ENCODE assay signal across 20 cellular contexts in genomic region chr5:140418862-140419520, GRCh38. TPM values are rescaled to one million over a fixed set of nuclear protein-coding genes. Genes with fewer than 3 reads are reported as not detected.
A peak's percentile ranks its signal among the peaks of the same experiment; 100 is the strongest.
DNase-seq lines count a peak whose midpoint lies in the region; ATAC-seq, FAIRE-seq and TF ChIP-seq lines count a peak whose summit lies in the region.
"Had no signal": no experiment of that assay in that cellular context is flagged by ENCODE, and none has a peak within 500 bp of the region (broad histone marks: within the 10 kb centered on the region; RNA-seq: fewer than 3 reads in every experiment).

No MANE protein-coding gene starts in this region.

- no peak overlapping the region for H3K4me3 ChIP-seq in CD4-positive, alpha-beta memory T cell (ENCODE audit: low read length in 2 of 2)
- H3K4me3 ChIP-seq in HEK293 (ENCODE audit: low read depth, low read length) (no peak overlapping the region), SK-N-SH (ENCODE audit: low read depth in 2 of 2, low read length in 1 of 2) (no peak overlapping the region)
- H3K4me3 ChIP-seq: GM12878 had no signal

- no peak for ATAC-seq in activated CD4-positive, CD25-positive, alpha-beta regulatory T cell treated with anti-CD3 and anti-CD28 coated beads, Interleukin-2, amount 50 U/mL, for 24 hours

- peaks cover 63% of the 10 kb centered on the region for H4K20me1 ChIP-seq in SK-N-SH (ENCODE audit: insufficient read depth)

- no peak for DNase-seq in CD4-positive, alpha-beta memory T cell
- no peak for DNase-seq in nephron progenitor cell
- no peak for DNase-seq in SK-N-SH
- DNase-seq in RKO (ENCODE audit: low spot score): no peak
- no peak for DNase-seq in HUDEP-2 (lab: John Stamatoyannopoulos, UW; ENCODE audit: unreplicated experiment in 76 of 76)
- DNase-seq: CD8-positive, alpha-beta memory T cell; DMS79 treated with DMSO at 0.1 percent for 48 hours; GDM1; GOT3; NCI-H187; NCI-H345; NCI-H526; SHP77 treated with DMSO at 0.1 percent for 48 hours had no signal

- peak overlapping the region in 2 of 7 donors; percentile 4 to 38 for H3K27ac Mint-ChIP-seq in CD4-positive, alpha-beta memory T cell
- H3K27ac Mint-ChIP-seq in nephron progenitor cell: peak overlapping the region; percentile 47
- H3K27ac Mint-ChIP-seq: B cell had no signal

- FAIRE-seq in colon (lab: Jason Lieb, UNC): peak; percentile 31
- FAIRE-seq: GM12878 had no signal

- peak overlapping the region in 5 of 8 donors; percentile 0 to 57 (median 28) for H3K4me3 Mint-ChIP-seq in CD4-positive, alpha-beta memory T cell
- no peak overlapping the region for H3K4me3 Mint-ChIP-seq in nephron progenitor cell
- H3K4me3 Mint-ChIP-seq: B cell had no signal

- no peaks in the 10 kb centered on the region for H3K9me3 Mint-ChIP-seq in CD4-positive, alpha-beta memory T cell
- peaks cover 4% of the 10 kb centered on the region for H3K9me3 Mint-ChIP-seq in nephron progenitor cell
- H3K9me3 Mint-ChIP-seq: CD8-positive, alpha-beta memory T cell had no signal

- peaks cover 17 to 42% of the 10 kb centered on the region in 2 donors for H3K36me3 Mint-ChIP-seq in CD4-positive, alpha-beta memory T cell
- peaks cover 52% of the 10 kb centered on the region for H3K36me3 Mint-ChIP-seq in nephron progenitor cell (ENCODE audit: low read depth)

- no peak overlapping the region for H3K4me2 ChIP-seq in SK-N-SH

- intact Hi-C loops in CD4-positive, alpha-beta memory T cell (cut with micrococcal nuclease): no loop called here

- H3K27me3 ChIP-seq in CD4-positive, alpha-beta memory T cell (ENCODE audit: insufficient read depth, low read length): no peaks in the 10 kb centered on the region
- no peaks in the 10 kb centered on the region for H3K27me3 ChIP-seq in SK-N-SH (ENCODE audit: insufficient read depth)

- H3K9ac ChIP-seq in SK-N-SH: no peak overlapping the region

- peaks cover 96% of the 10 kb centered on the region for H3K79me2 ChIP-seq in SK-N-SH (ENCODE audit: insufficient read depth)

- no peaks in the 10 kb centered on the region for H3K9me3 ChIP-seq in CD4-positive, alpha-beta memory T cell (ENCODE audit: control insufficient read depth in 1 of 2, low read length in 2 of 2)
- H3K9me3 ChIP-seq in HEK293 (ENCODE audit: control insufficient read depth, insufficient read depth, low read depth, low read length): no peaks in the 10 kb centered on the region
- no peaks in the 10 kb centered on the region for H3K9me3 ChIP-seq in SK-N-SH

- H2AFZ ChIP-seq in SK-N-SH (ENCODE audit: low read depth): no peak overlapping the region

- TF ChIP-seq EP300 in SK-N-SH (IDR thresholded peaks at IDR 0.05; ENCODE audit: borderline replicate concordance in 1 of 2, low read depth in 1 of 2, low read length in 1 of 2): no peak

- TF ChIP-seq CTCF in HEK293 (tag by site-specific recombination; IDR thresholded peaks at IDR 0.05) (no peak), nephron progenitor cell (IDR thresholded peaks at IDR 0.05) (no peak), SK-N-SH (IDR thresholded peaks at IDR 0.05) (no peak)

- CTCF ChIA-PET in CD4-positive, alpha-beta memory T cell (lab: Charles Lee; ENCODE audit: partially characterized antibody): interaction anchor here (0.8 kb wide), 1 partner anchor 13 kb away, joined by 3 read pairs; no protein-coding TSS in a partner anchor
- CTCF ChIA-PET in HEK293 (lab: Yijun Ruan, JAX): interaction anchor here (0.8 to 1.3 kb wide), 2 partner anchors 10 to 107 kb away, joined by 3 to 4 read pairs; no protein-coding TSS in a partner anchor
- CTCF ChIA-PET in SK-N-SH (lab: Yijun Ruan, JAX): no interaction called here

- WGBS in SK-N-SH (ENCODE audit: low lambda C conversion rate): 100% methylated on average over 1 of the region's 1 CpG

- H3K4me1 Mint-ChIP-seq in CD4-positive, alpha-beta memory T cell: peaks cover 46 to 70% (median 58%) of the 10 kb centered on the region in 4 donors
- H3K4me1 Mint-ChIP-seq in nephron progenitor cell: no peaks in the 10 kb centered on the region

- POLR2A ChIA-PET in CD4-positive, alpha-beta memory T cell (lab: Charles Lee; ENCODE audit: partially characterized antibody): interaction anchor here (0.7 to 1.4 kb wide), 4 partner anchors 17 to 215 kb away, joined by 3 to 4 read pairs (median 3); partner anchors contain the start of gene ANKHD1
- POLR2A ChIA-PET in HEK293 (lab: Yijun Ruan, JAX) (interaction anchor here (0.7 to 1.0 kb wide), 3 partner anchors 11 to 307 kb away, joined by 3 to 6 read pairs (median 3); partner anchors contain the start of gene ANKHD1), SK-N-SH (lab: Yijun Ruan, JAX) (interaction anchor here (1.2 kb wide), 1 partner anchor 138 kb away, joined by 4 read pairs; the partner anchor contains the start of gene SRA1)

- peaks cover 55% of the 10 kb centered on the region for H3K4me1 ChIP-seq in CD4-positive, alpha-beta memory T cell (ENCODE audit: insufficient read depth, low read length)
- H3K4me1 ChIP-seq in HEK293 (ENCODE audit: control insufficient read depth, insufficient read depth, low read length): peaks cover 3% of the 10 kb centered on the region; the same call in 1 of the 2 replicates
- no peaks in the 10 kb centered on the region for H3K4me1 ChIP-seq in SK-N-SH (ENCODE audit: control insufficient read depth in 1 of 2, insufficient read depth in 2 of 2, low read depth in 1 of 2, low read length in 1 of 2)

- no peak for TF ChIP-seq RAD21 in SK-N-SH (IDR thresholded peaks at IDR 0.05; ENCODE audit: low read length)

- no peak overlapping the region for H3K27ac ChIP-seq in CD4-positive, alpha-beta memory T cell (ENCODE audit: low read depth, low read length)
- H3K27ac ChIP-seq in HEK293 (ENCODE audit: extremely low read depth, low read depth, low read length): no peak overlapping the region
- H3K27ac ChIP-seq in SK-N-SH (ENCODE audit: low read depth in 2 of 2, low read length in 1 of 2): no peak overlapping the region

- H3K9me2 ChIP-seq in SK-N-SH: no peaks in the 10 kb centered on the region

- H3F3A ChIP-seq in SK-N-SH (replicated peaks; ENCODE audit: insufficient read depth): no peaks in the 10 kb centered on the region

- H3K36me3 ChIP-seq in CD4-positive, alpha-beta memory T cell (ENCODE audit: insufficient read depth, low read length): no peaks in the 10 kb centered on the region
- H3K36me3 ChIP-seq in HEK293 (ENCODE audit: control insufficient read depth in 2 of 2, insufficient read depth in 1 of 2, low read length in 2 of 2) (peaks cover 0 to 9% of the 10 kb centered on the region in 2 experiments; a peak in 1 of 3 replicates), SK-N-SH (replicated peaks in 1 of 2; ENCODE audit: control insufficient read depth in 1 of 2, insufficient read depth in 2 of 2, low read length in 1 of 2) (peaks cover 0 to 5% of the 10 kb centered on the region in 2 experiments)

- H3K27me3 Mint-ChIP-seq in CD4-positive, alpha-beta memory T cell: no peaks in the 10 kb centered on the region
- H3K27me3 Mint-ChIP-seq in nephron progenitor cell (ENCODE audit: low read depth, poor library complexity): no peaks in the 10 kb centered on the region
- H3K27me3 Mint-ChIP-seq: B cell had no signal

TF ChIP-seq in HEK293, 187 proteins besides CTCF, POLR2A, EP300 and RAD21:
- TF ChIP-seq ZNF558 (tag by site-specific recombination; IDR thresholded peaks at IDR 0.05): no peak
- peak; percentile 94 for TF ChIP-seq ZNF362 (tag by site-specific recombination; IDR thresholded peaks at IDR 0.05)
- TF ChIP-seq ZNF660 (tag by site-specific recombination; IDR thresholded peaks at IDR 0.05): peak; percentile 95
- TF ChIP-seq ZNF366 (tag by site-specific recombination; conservative IDR thresholded peaks at IDR 0.05): 0 out of 2 replicates have a peak, but pooled peaks have one; percentile 3
- no peak for TF ChIP-seq KLF16 (tag by site-specific recombination; IDR thresholded peaks at IDR 0.05)
- no peak for TF ChIP-seq ZNF404 (tag by site-specific recombination; IDR thresholded peaks at IDR 0.05)
- TF ChIP-seq ZBTB48 (tag by site-specific recombination; IDR thresholded peaks at IDR 0.05): no peak

TF ChIP-seq in SK-N-SH, 30 proteins besides CTCF, POLR2A, EP300 and RAD21 (continues in another document):
- TF ChIP-seq SIN3A (IDR thresholded peaks at IDR 0.05; ENCODE audit: borderline replicate concordance, low read depth, low read length) (no peak), MEF2A (IDR thresholded peaks at IDR 0.05; ENCODE audit: borderline replicate concordance, low read depth) (no peak), ELF1 (IDR thresholded peaks at IDR 0.05) (no peak), RCOR1 (IDR thresholded peaks at IDR 0.05; ENCODE audit: low read length) (no peak), EZH2phosphoT487 (IDR thresholded peaks at IDR 0.05; ENCODE audit: borderline replicate concordance, low read depth) (no peak), MAX (IDR thresholded peaks at IDR 0.05; ENCODE audit: low read depth) (no peak), NRF1 (IDR thresholded peaks at IDR 0.05; ENCODE audit: low read depth, low read length) (no peak), NFIC (IDR thresholded peaks at IDR 0.05; ENCODE audit: borderline replicate concordance) (no peak), FOXJ3 (CRISPR knock-in tag; IDR thresholded peaks at IDR 0.05) (no peak), FOXM1 (IDR thresholded peaks at IDR 0.05; ENCODE audit: low read depth) (no peak), RFX5 (IDR thresholded peaks at IDR 0.05; ENCODE audit: low read length) (no peak), TCF12 (IDR thresholded peaks at IDR 0.05) (no peak)

RNA-seq across cellular contexts. Expression of gene ANKHD1, which starts 17.4 kb away (rescaled TPM):
- 100 to 1,000 TPM; 228 to 252 TPM for total RNA-seq in CD4-positive, alpha-beta memory T cell
- polyA plus RNA-seq in CD4-positive, alpha-beta memory T cell: 100 to 1,000 TPM in 1 of 2 donors, 10 to 100 TPM in 1; 58.6 to 100 TPM
- 26.7 and 36.4 TPM in 2 replicates for polyA plus RNA-seq in SK-N-SH (2012; rRNA removed)
- 23.0 and 24.5 TPM in 2 replicates for polyA plus RNA-seq in SK-N-SH (2012; cell fraction: cytosol; rRNA removed)
- 62.8 and 92.2 TPM in 2 replicates for polyA plus RNA-seq in SK-N-SH (2012; cell fraction: nucleus; rRNA removed)

RNA-seq across cellular contexts. Expression of gene SLC4A9, which starts 59.0 kb away (rescaled TPM):
- total RNA-seq in CD4-positive, alpha-beta memory T cell: not detected
- not detected for polyA plus RNA-seq in CD4-positive, alpha-beta memory T cell
- polyA plus RNA-seq in SK-N-SH (2012; rRNA removed): 0.02 TPM in 1 of 2 replicates, not detected in the other
- polyA plus RNA-seq in SK-N-SH (2012; cell fraction: cytosol; rRNA removed): 0.01 TPM in 2 replicates
- polyA plus RNA-seq in SK-N-SH (2012; cell fraction: nucleus; rRNA removed): 0.09 and 0.10 TPM in 2 replicates
- total RNA-seq: B cell; CD8-positive, alpha-beta memory T cell; HT1080; RPMI7951 had no signal
- polyA plus RNA-seq: CD8-positive, alpha-beta memory T cell had no signal
